In genomic region chr5:180684623-180685161, GRCh38 we compare ENCODE assay signal across 23 cellular contexts. TPM values are rescaled to one million over a fixed set of nuclear protein-coding genes. Genes with fewer than 3 reads are reported as not detected.
"Had no signal": no experiment of that assay in that cellular context is flagged by ENCODE, and none has a peak within 500 bp of the region (broad histone marks: within the 10 kb centered on the region; RNA-seq: fewer than 3 reads in every experiment).

No MANE protein-coding gene starts in this region.

- H3K36me3 ChIP-seq: gastroesophageal sphincter, heart right ventricle, neural progenitor cell, thyroid gland had no signal

- H3K36me3 Mint-ChIP-seq: activated CD4-positive, alpha-beta memory T cell treated with anti-CD3 and anti-CD28 coated beads for 36 hours; immature natural killer cell; neural progenitor cell had no signal

- H3K4me3 Mint-ChIP-seq: activated CD4-positive, alpha-beta memory T cell treated with anti-CD3 and anti-CD28 coated beads for 36 hours; immature natural killer cell; neural progenitor cell had no signal

- H3K27ac ChIP-seq: gastroesophageal sphincter, heart right ventricle, neural progenitor cell, skin epidermis, thyroid gland had no signal

- H3K4me1 ChIP-seq: gastroesophageal sphincter, heart right ventricle, neural progenitor cell, thyroid gland had no signal

- H3K9me3 Mint-ChIP-seq: activated CD4-positive, alpha-beta memory T cell treated with anti-CD3 and anti-CD28 coated beads for 36 hours; immature natural killer cell had no signal

- ATAC-seq: gastroesophageal sphincter, heart right ventricle, left ventricle myocardium superior, right cardiac atrium had no signal

- H3K4me3 ChIP-seq: gastroesophageal sphincter, heart right ventricle, neural progenitor cell, skin epidermis, thyroid gland had no signal

- DNase-seq: activated CD4-positive, alpha-beta memory T cell treated with anti-CD3 and anti-CD28 coated beads for 36 hours; activated T-cell treated with anti-CD3 and anti-CD28 coated beads, Interleukin-2, amount 50 U/mL, for 1 hour; aorta; cerebellar nuclear complex; cortex of kidney; effector CD4-positive, alpha-beta T cell; heart right ventricle; immature natural killer cell; left ventricle myocardium superior; right cardiac atrium; stimulated activated CD4-positive, alpha-beta T cell treated with anti-CD3 and anti-CD28 coated beads, Interleukin-15, amount 100 ng/mL, for 24 hours; stimulated activated CD4-positive, alpha-beta T cell treated with anti-CD3 and anti-CD28 coated beads, Interleukin-2, amount 100 ng/mL, for 48 hours; thyroid gland had no signal

- H3K9me3 ChIP-seq: gastroesophageal sphincter, thyroid gland had no signal

- H3K27ac Mint-ChIP-seq: activated CD4-positive, alpha-beta memory T cell treated with anti-CD3 and anti-CD28 coated beads for 36 hours; immature natural killer cell; neural progenitor cell; progenitor cell of endocrine pancreas had no signal

- H3K27me3 ChIP-seq: neural progenitor cell, thyroid gland had no signal

RNA-seq across cellular contexts. Expression of gene FLT4, which starts 35.3 kb away (rescaled TPM):
- total RNA-seq: osteoblast had no signal

RNA-seq across cellular contexts. Expression of gene OR2Y1, which starts 55.2 kb away (rescaled TPM):
- total RNA-seq: activated CD4-positive, alpha-beta memory T cell treated with anti-CD3 and anti-CD28 coated beads for 36 hours; aorta; gastroesophageal sphincter; heart right ventricle; left ventricle myocardium superior; mononuclear cell; osteoblast; progenitor cell of endocrine pancreas; right cardiac atrium; SK-MEL-5; T-helper 2 cell treated with Interferon-gamma antibody and Interleukin-4, amounts not matched to agents 100 ng/mL and 5 ng/mL, for 36 hours; thyroid gland; urinary bladder had no signal
- polyA plus RNA-seq: aorta, esophagus, heart right ventricle, immature natural killer cell, right cardiac atrium, urinary bladder had no signal
